ENCODE assay signal across 8 cellular contexts in genomic region chr4:152778656-152779512, GRCh38. TPM values are rescaled to one million over a fixed set of nuclear protein-coding genes. Genes with fewer than 3 reads are reported as not detected.
DNase-seq lines count a peak whose midpoint lies in the region; ATAC-seq, FAIRE-seq and TF ChIP-seq lines count a peak whose summit lies in the region.

No MANE protein-coding gene starts in this region.

- peaks cover 40% of the 10 kb centered on the region for H3K4me1 Mint-ChIP-seq in HFFc6 (ENCODE audit: low read depth)
- H3K4me1 Mint-ChIP-seq in activated naive CD8-positive, alpha-beta T cell treated with anti-CD3 and anti-CD28 coated beads, Interleukin-2, amount 10 ng/mL, durations not matched to agents 7 days and 5 days, result peaks cover 29% of the 10 kb centered on the region
- peaks cover 35% of the 10 kb centered on the region for H3K4me1 Mint-ChIP-seq in progenitor cell of endocrine pancreas (ENCODE audit: low read depth)

- intact Hi-C loops in right cardiac atrium (cut with DNase I), result no loop called here

- ATAC-seq in activated naive CD8-positive, alpha-beta T cell treated with anti-CD3 and anti-CD28 coated beads, Interleukin-2, amount 10 ng/mL, durations not matched to agents 7 days and 5 days (ENCODE audit: low read depth), result peak; percentile 28
- ATAC-seq in right cardiac atrium, result peak; percentile 29 to 36

- H3K9me3 Mint-ChIP-seq in HFFc6 (no peaks in the 10 kb centered on the region), progenitor cell of endocrine pancreas (ENCODE audit: low read depth) (no peaks in the 10 kb centered on the region)
- H3K9me3 Mint-ChIP-seq in activated naive CD8-positive, alpha-beta T cell treated with anti-CD3 and anti-CD28 coated beads, Interleukin-2, amount 10 ng/mL, durations not matched to agents 7 days and 5 days, result no peaks in the 10 kb centered on the region

- H3K27me3 Mint-ChIP-seq in HFFc6 (ENCODE audit: insufficient read depth) (peaks cover 9% of the 10 kb centered on the region), progenitor cell of endocrine pancreas (no peaks in the 10 kb centered on the region)
- peaks cover 13% of the 10 kb centered on the region for H3K27me3 Mint-ChIP-seq in activated naive CD8-positive, alpha-beta T cell treated with anti-CD3 and anti-CD28 coated beads, Interleukin-2, amount 10 ng/mL, durations not matched to agents 7 days and 5 days

- H3K27ac Mint-ChIP-seq in HFFc6 (peak overlapping the region; percentile 97), progenitor cell of endocrine pancreas (peak overlapping the region; percentile 100)
- peak overlapping the region; percentile 92 for H3K27ac Mint-ChIP-seq in activated naive CD8-positive, alpha-beta T cell treated with anti-CD3 and anti-CD28 coated beads, Interleukin-2, amount 10 ng/mL, durations not matched to agents 7 days and 5 days

- peak overlapping the region; percentile 73 for H3K4me3 ChIP-seq in right cardiac atrium (ENCODE audit: low read length)

- DNase-seq in DMS53 treated with DMSO at 0.1 percent for 48 hours (lab: John Stamatoyannopoulos, UW; ENCODE audit: unreplicated experiment) (peak; percentile 30), HFFc6 (no peak), RCC 7860 (ENCODE audit: low spot score) (peak; percentile 4), right cardiac atrium (peak in 1 of 3 donors; percentile 66), progenitor cell of endocrine pancreas (ENCODE audit: low spot score, unreplicated experiment) (no peak), mucosa of gallbladder (ENCODE audit: low spot score) (no peak), ureter (ENCODE audit: low spot score) (no peak)
- DNase-seq in activated naive CD8-positive, alpha-beta T cell treated with anti-CD3 and anti-CD28 coated beads, Interleukin-2, amount 10 ng/mL, durations not matched to agents 7 days and 5 days, result peak; percentile 38

- no peaks in the 10 kb centered on the region for H3K9me3 ChIP-seq in right cardiac atrium (ENCODE audit: control insufficient read depth, low read length)

- H3K27me3 ChIP-seq in right cardiac atrium (ENCODE audit: control insufficient read depth, insufficient read depth), result no peaks in the 10 kb centered on the region

- H3K4me1 ChIP-seq in right cardiac atrium (ENCODE audit: control insufficient read depth, insufficient read depth, low read length), result no peaks in the 10 kb centered on the region

- 2% methylated on average over 30 of the region's 30 CpGs for WGBS in right cardiac atrium

- no peak for TF ChIP-seq CTCF in HFFc6 (IDR thresholded peaks at IDR 0.05)
- no peak for TF ChIP-seq CTCF in progenitor cell of endocrine pancreas (IDR thresholded peaks at IDR 0.05; ENCODE audit: unreplicated experiment)

- peak overlapping the region; percentile 59 for H3K27ac ChIP-seq in right cardiac atrium (ENCODE audit: low read length)

- H3K4me3 Mint-ChIP-seq in HFFc6, result peak overlapping the region; percentile 98
- H3K4me3 Mint-ChIP-seq in activated naive CD8-positive, alpha-beta T cell treated with anti-CD3 and anti-CD28 coated beads, Interleukin-2, amount 10 ng/mL, durations not matched to agents 7 days and 5 days, result peak overlapping the region; percentile 95
- peak overlapping the region; percentile 100 for H3K4me3 Mint-ChIP-seq in progenitor cell of endocrine pancreas (ENCODE audit: low read depth)

- no peak for FAIRE-seq in RCC 7860 (lab: Jason Lieb, UNC)

- H3K36me3 Mint-ChIP-seq in HFFc6 (ENCODE audit: low read depth) (no peaks in the 10 kb centered on the region), progenitor cell of endocrine pancreas (ENCODE audit: insufficient read depth) (no peaks in the 10 kb centered on the region)
- H3K36me3 Mint-ChIP-seq in activated naive CD8-positive, alpha-beta T cell treated with anti-CD3 and anti-CD28 coated beads, Interleukin-2, amount 10 ng/mL, durations not matched to agents 7 days and 5 days, result peaks cover 2% of the 10 kb centered on the region

- POLR2A ChIA-PET in activated naive CD8-positive, alpha-beta T cell treated with anti-CD3 and anti-CD28 coated beads, Interleukin-2, amount 10 ng/mL, durations not matched to agents 7 days and 5 days (lab: Charles Lee), result interaction anchor here (0.7 to 2.1 kb wide), 11 partner anchors 10 to 955 kb away, joined by 3 to 11 read pairs (median 4); partner anchors contain the start of genes FBXW7 and TMEM154

RNA-seq across cellular contexts. Expression of gene TIGD4, which starts 0.6 kb away (rescaled TPM):
- total RNA-seq in HFFc6 (2021; fragmentation: NEBNext Ultra II Directional; extraction: Animal tissue kit (Norgen Biotek cat#: 25700)), result under 1 TPM in 2 of 6 experiments, not detected in 4; 0.07 to 0.08 TPM
- under 1 TPM; 0.34 to 0.47 TPM for total RNA-seq in activated naive CD8-positive, alpha-beta T cell treated with anti-CD3 and anti-CD28 coated beads, Interleukin-2, amount 10 ng/mL, durations not matched to agents 7 days and 5 days
- total RNA-seq in right cardiac atrium (under 1 TPM; 0.15 to 0.37 (median 0.18) TPM), progenitor cell of endocrine pancreas (2.5 and 3.3 TPM in 2 replicates), mucosa of gallbladder (0.92 TPM), ureter (1.6 TPM)
- polyA plus RNA-seq in right cardiac atrium, result 0.07 TPM

RNA-seq across cellular contexts. Expression of gene ARFIP1, which starts 0.9 kb away (rescaled TPM):
- total RNA-seq in HFFc6 (2021; fragmentation: NEBNext Ultra II Directional; extraction: Animal tissue kit (Norgen Biotek cat#: 25700)), result 10 to 100 TPM; 34.8 to 44.3 (median 37.7) TPM
- 10 to 100 TPM; 18.4 to 19.4 TPM for total RNA-seq in activated naive CD8-positive, alpha-beta T cell treated with anti-CD3 and anti-CD28 coated beads, Interleukin-2, amount 10 ng/mL, durations not matched to agents 7 days and 5 days
- total RNA-seq in right cardiac atrium (10 to 100 TPM; 18.6 to 20.6 (median 19.8) TPM), progenitor cell of endocrine pancreas (31.7 and 32.6 TPM in 2 replicates), mucosa of gallbladder (44.4 TPM), ureter (56.5 TPM)
- polyA plus RNA-seq in right cardiac atrium, result 8.9 TPM

Comparison
In these comparisons a context has a peak if more than half of its experiments do, and no peak if none do; other contexts are left out.
1. DNase-seq: peak in DMS53 treated with DMSO at 0.1 percent for 48 hours (single experiment), RCC 7860 (single experiment) and activated naive CD8-positive, alpha-beta T cell treated with anti-CD3 and anti-CD28 coated beads, Interleukin-2, amount 10 ng/mL, durations not matched to agents 7 days and 5 days (single experiment); none in HFFc6 (single experiment), progenitor cell of endocrine pancreas (single experiment), mucosa of gallbladder (single experiment) and ureter (single experiment).
2. Peak in every context shown above with its lines, with median percentiles within 50 percentile points of each other: H3K27ac Mint-ChIP-seq and H3K4me3 Mint-ChIP-seq.